ENCODE assay signal across 1 cellular context in genomic region chr15:74291101-74292071, GRCh38.
A peak's percentile ranks its signal among the peaks of the same experiment; 100 is the strongest.
TF ChIP-seq lines count a peak whose summit lies in the region.

No MANE protein-coding gene starts in this region.

TF ChIP-seq in HEK293, 187 proteins besides CTCF, POLR2A, EP300 and RAD21 (continued from another document and continues in another):
- TF ChIP-seq, protein P1, sequence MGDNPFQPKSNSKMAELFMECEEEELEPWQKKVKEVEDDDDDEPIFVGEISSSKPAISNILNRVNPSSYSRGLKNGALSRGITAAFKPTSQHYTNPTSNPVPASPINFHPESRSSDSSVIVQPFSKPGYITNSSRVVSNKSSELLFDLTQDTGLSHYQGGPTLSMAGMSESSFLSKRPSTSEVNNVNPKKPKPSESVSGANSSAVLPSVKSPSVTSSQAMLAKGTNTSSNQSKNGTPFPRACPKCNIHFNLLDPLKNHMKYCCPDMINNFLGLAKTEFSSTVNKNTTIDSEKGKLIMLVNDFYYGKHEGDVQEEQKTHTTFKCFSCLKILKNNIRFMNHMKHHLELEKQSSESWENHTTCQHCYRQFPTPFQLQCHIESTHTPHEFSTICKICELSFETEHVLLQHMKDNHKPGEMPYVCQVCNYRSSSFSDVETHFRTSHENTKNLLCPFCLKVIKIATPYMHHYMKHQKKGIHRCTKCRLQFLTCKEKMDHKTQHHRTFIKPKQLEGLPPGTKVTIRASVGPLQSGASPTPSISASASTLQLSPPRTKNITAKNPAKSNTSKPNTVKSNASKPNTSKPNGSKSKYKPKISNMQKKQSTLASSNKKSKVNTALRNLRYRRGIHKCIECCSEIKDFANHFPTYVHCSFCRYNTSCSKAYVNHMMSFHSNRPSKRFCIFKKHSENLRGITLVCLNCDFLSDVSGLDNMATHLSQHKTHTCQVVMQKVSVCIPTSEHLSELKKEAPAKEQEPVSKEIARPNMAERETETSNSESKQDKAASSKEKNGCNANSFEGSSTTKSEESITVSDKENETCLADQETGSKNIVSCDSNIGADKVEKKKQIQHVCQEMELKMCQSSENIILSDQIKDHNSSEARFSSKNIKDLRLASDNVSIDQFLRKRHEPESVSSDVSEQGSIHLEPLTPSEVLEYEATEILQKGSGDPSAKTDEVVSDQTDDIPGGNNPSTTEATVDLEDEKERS (tag by site-specific recombination; IDR thresholded peaks at IDR 0.05) = no peak
- TF ChIP-seq ZNF48 (tag by site-specific recombination; IDR thresholded peaks at IDR 0.05) = no peak
- peak; percentile 83 for TF ChIP-seq ZNF184 (tag by site-specific recombination; IDR thresholded peaks at IDR 0.05)
- no peak for TF ChIP-seq ZNF140 (tag by site-specific recombination; IDR thresholded peaks at IDR 0.05)
- no peak for TF ChIP-seq BCL11A (tag by site-specific recombination; IDR thresholded peaks at IDR 0.05; ENCODE audit: low read depth)
- peak; percentile 76; the same call in 1 of the 2 replicates for TF ChIP-seq ZNF600 (tag by site-specific recombination; IDR thresholded peaks at IDR 0.05)
- no peak for TF ChIP-seq ZNF292 (tag by site-specific recombination; IDR thresholded peaks at IDR 0.05; ENCODE audit: borderline replicate concordance, low read depth)
- no peak for TF ChIP-seq GLI4 (tag by site-specific recombination; IDR thresholded peaks at IDR 0.05)
- no peak for TF ChIP-seq ZNF792 (tag by site-specific recombination; IDR thresholded peaks at IDR 0.05)
- TF ChIP-seq ZSCAN16 (tag by site-specific recombination; IDR thresholded peaks at IDR 0.05) = no peak
- TF ChIP-seq ZNF791 (tag by site-specific recombination; IDR thresholded peaks at IDR 0.05) = no peak
- no peak for TF ChIP-seq ZNF248 (tag by site-specific recombination; IDR thresholded peaks at IDR 0.05)
- TF ChIP-seq ZNF670 (tag by site-specific recombination; IDR thresholded peaks at IDR 0.05; ENCODE audit: low read depth) = no peak
- peak; percentile 86 for TF ChIP-seq GLIS1 (tag by site-specific recombination; IDR thresholded peaks at IDR 0.05)
- TF ChIP-seq REPIN1 (tag by site-specific recombination; IDR thresholded peaks at IDR 0.05; ENCODE audit: low read depth) = no peak
- no peak for TF ChIP-seq ZNF610 (tag by site-specific recombination; IDR thresholded peaks at IDR 0.05; ENCODE audit: borderline replicate concordance)
- TF ChIP-seq ZNF394 (tag by site-specific recombination; IDR thresholded peaks at IDR 0.05; ENCODE audit: borderline replicate concordance) = peak; percentile 69; the same call in 1 of the 2 replicates
- TF ChIP-seq, protein P2, sequence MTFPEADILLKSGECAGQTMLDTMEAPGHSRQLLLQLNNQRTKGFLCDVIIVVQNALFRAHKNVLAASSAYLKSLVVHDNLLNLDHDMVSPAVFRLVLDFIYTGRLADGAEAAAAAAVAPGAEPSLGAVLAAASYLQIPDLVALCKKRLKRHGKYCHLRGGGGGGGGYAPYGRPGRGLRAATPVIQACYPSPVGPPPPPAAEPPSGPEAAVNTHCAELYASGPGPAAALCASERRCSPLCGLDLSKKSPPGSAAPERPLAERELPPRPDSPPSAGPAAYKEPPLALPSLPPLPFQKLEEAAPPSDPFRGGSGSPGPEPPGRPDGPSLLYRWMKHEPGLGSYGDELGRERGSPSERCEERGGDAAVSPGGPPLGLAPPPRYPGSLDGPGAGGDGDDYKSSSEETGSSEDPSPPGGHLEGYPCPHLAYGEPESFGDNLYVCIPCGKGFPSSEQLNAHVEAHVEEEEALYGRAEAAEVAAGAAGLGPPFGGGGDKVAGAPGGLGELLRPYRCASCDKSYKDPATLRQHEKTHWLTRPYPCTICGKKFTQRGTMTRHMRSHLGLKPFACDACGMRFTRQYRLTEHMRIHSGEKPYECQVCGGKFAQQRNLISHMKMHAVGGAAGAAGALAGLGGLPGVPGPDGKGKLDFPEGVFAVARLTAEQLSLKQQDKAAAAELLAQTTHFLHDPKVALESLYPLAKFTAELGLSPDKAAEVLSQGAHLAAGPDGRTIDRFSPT (tag by site-specific recombination; IDR thresholded peaks at IDR 0.05) = no peak
- TF ChIP-seq ZBTB17 (tag by site-specific recombination; IDR thresholded peaks at IDR 0.05) = peak; percentile 98
- no peak for TF ChIP-seq ZNF555 (tag by site-specific recombination; conservative IDR thresholded peaks at IDR 0.05)
- TF ChIP-seq ZNF274 (IDR thresholded peaks at IDR 0.05; ENCODE audit: low read length) = no peak
- no peak for TF ChIP-seq ZNF274 (tag by site-specific recombination; IDR thresholded peaks at IDR 0.05; ENCODE audit: borderline replicate concordance)
- peak; percentile 67; the same call in 1 of the 2 replicates for TF ChIP-seq ZNF785 (tag by site-specific recombination; IDR thresholded peaks at IDR 0.05)
- TF ChIP-seq ZNF112 (tag by site-specific recombination; IDR thresholded peaks at IDR 0.05) = no peak
- TF ChIP-seq ZBTB49 (tag by site-specific recombination; IDR thresholded peaks at IDR 0.05; ENCODE audit: low read depth) = no peak
- no peak for TF ChIP-seq WT1 (tag by site-specific recombination; IDR thresholded peaks at IDR 0.05)
- TF ChIP-seq ZNF701 (tag by site-specific recombination; IDR thresholded peaks at IDR 0.05) = no peak
- TF ChIP-seq RBAK (tag by site-specific recombination; IDR thresholded peaks at IDR 0.05) = no peak
- TF ChIP-seq ZNF692 (tag by site-specific recombination; IDR thresholded peaks at IDR 0.05) = peak; percentile 64; the same call in 1 of the 2 replicates
- TF ChIP-seq ZNF704 (tag by site-specific recombination; IDR thresholded peaks at IDR 0.05) = no peak
- no peak; the same call in 1 of the 2 replicates for TF ChIP-seq ZBTB48 (tag by site-specific recombination; IDR thresholded peaks at IDR 0.05)
- TF ChIP-seq ZNF660 (tag by site-specific recombination; IDR thresholded peaks at IDR 0.05) = peak; percentile 68; the same call in 1 of the 2 replicates
- no peak for TF ChIP-seq PRDM6 (tag by site-specific recombination; IDR thresholded peaks at IDR 0.05)
- no peak; the same call in 1 of the 2 replicates for TF ChIP-seq OSR2 (tag by site-specific recombination; IDR thresholded peaks at IDR 0.05)
- TF ChIP-seq EGR2 (tag by site-specific recombination; IDR thresholded peaks at IDR 0.05; ENCODE audit: low read depth) = peak; percentile 91
- no peak for TF ChIP-seq ZNF776 (tag by site-specific recombination; IDR thresholded peaks at IDR 0.05; ENCODE audit: borderline replicate concordance)
- no peak for TF ChIP-seq PRDM1 (tag by site-specific recombination; IDR thresholded peaks at IDR 0.05)
- TF ChIP-seq ZNF843 (tag by site-specific recombination; IDR thresholded peaks at IDR 0.05) = no peak
- no peak for TF ChIP-seq ZNF549 (tag by site-specific recombination; IDR thresholded peaks at IDR 0.05)
- no peak for TF ChIP-seq ZNF830 (tag by site-specific recombination; IDR thresholded peaks at IDR 0.05; ENCODE audit: low read depth)
- TF ChIP-seq ZNF391 (tag by site-specific recombination; IDR thresholded peaks at IDR 0.05; ENCODE audit: borderline replicate concordance, low read depth) = no peak
- peak; percentile 91 for TF ChIP-seq ZNF501 (tag by site-specific recombination; IDR thresholded peaks at IDR 0.05)
- 0 out of 2 replicates have a peak, but pooled peaks have one; percentile 34 for TF ChIP-seq ZNF10 (tag by site-specific recombination; IDR thresholded peaks at IDR 0.05)
- TF ChIP-seq ZNF561 (tag by site-specific recombination; IDR thresholded peaks at IDR 0.05; ENCODE audit: borderline replicate concordance) = no peak
- TF ChIP-seq ZNF24 (tag by site-specific recombination; IDR thresholded peaks at IDR 0.05) = peak; percentile 86
- no peak for TF ChIP-seq ZNF132 (tag by site-specific recombination; IDR thresholded peaks at IDR 0.05; ENCODE audit: borderline replicate concordance)
- TF ChIP-seq, protein P3, sequence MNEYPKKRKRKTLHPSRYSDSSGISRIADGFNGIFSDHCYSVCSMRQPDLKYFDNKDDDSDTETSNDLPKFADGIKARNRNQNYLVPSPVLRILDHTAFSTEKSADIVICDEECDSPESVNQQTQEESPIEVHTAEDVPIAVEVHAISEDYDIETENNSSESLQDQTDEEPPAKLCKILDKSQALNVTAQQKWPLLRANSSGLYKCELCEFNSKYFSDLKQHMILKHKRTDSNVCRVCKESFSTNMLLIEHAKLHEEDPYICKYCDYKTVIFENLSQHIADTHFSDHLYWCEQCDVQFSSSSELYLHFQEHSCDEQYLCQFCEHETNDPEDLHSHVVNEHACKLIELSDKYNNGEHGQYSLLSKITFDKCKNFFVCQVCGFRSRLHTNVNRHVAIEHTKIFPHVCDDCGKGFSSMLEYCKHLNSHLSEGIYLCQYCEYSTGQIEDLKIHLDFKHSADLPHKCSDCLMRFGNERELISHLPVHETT (tag by site-specific recombination; IDR thresholded peaks at IDR 0.05) = 0 out of 2 replicates have a peak, but pooled peaks have one; percentile 72
- no peak for TF ChIP-seq ZNF560 (tag by site-specific recombination; IDR thresholded peaks at IDR 0.05; ENCODE audit: borderline replicate concordance)
- peak; percentile 35; the same call in 1 of the 2 replicates for TF ChIP-seq KLF8 (tag by site-specific recombination; IDR thresholded peaks at IDR 0.05)
- TF ChIP-seq ZNF473 (tag by site-specific recombination; IDR thresholded peaks at IDR 0.05) = no peak
- no peak for TF ChIP-seq ZNF423 (tag by site-specific recombination; IDR thresholded peaks at IDR 0.05)
- TF ChIP-seq KLF10 (tag by site-specific recombination; IDR thresholded peaks at IDR 0.05) = no peak
- TF ChIP-seq GLIS2 (tag by site-specific recombination; IDR thresholded peaks at IDR 0.05) = no peak; the same call in 1 of the 2 replicates
- TF ChIP-seq YY2 (tag by site-specific recombination; IDR thresholded peaks at IDR 0.05) = no peak
- TF ChIP-seq ZNF571 (tag by site-specific recombination; IDR thresholded peaks at IDR 0.05) = no peak
- TF ChIP-seq ZNF138 (tag by site-specific recombination; IDR thresholded peaks at IDR 0.05; ENCODE audit: borderline replicate concordance) = no peak
- no peak for TF ChIP-seq ZNF133 (tag by site-specific recombination; IDR thresholded peaks at IDR 0.05)
- no peak for TF ChIP-seq ZNF350 (tag by site-specific recombination; IDR thresholded peaks at IDR 0.05)
- TF ChIP-seq SP7 (tag by site-specific recombination; IDR thresholded peaks at IDR 0.05) = peak; percentile 94
- TF ChIP-seq, protein P4, sequence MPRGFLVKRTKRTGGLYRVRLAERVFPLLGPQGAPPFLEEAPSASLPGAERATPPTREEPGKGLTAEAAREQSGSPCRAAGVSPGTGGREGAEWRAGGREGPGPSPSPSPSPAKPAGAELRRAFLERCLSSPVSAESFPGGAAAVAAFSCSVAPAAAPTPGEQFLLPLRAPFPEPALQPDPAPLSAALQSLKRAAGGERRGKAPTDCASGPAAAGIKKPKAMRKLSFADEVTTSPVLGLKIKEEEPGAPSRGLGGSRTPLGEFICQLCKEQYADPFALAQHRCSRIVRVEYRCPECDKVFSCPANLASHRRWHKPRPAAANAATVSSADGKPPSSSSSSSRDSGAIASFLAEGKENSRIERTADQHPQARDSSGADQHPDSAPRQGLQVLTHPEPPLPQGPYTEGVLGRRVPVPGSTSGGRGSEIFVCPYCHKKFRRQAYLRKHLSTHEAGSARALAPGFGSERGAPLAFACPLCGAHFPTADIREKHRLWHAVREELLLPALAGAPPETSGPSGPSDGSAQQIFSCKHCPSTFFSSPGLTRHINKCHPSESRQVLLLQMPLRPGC (tag by site-specific recombination; IDR thresholded peaks at IDR 0.05) = no peak
- no peak; the same call in 1 of the 2 replicates for TF ChIP-seq YY1 (tag by site-specific recombination; IDR thresholded peaks at IDR 0.05)
